ENCODE assay signal across 8 cellular contexts in genomic region chr11:111601636-111601978, GRCh38. TPM values are rescaled to one million over a fixed set of nuclear protein-coding genes. Genes with fewer than 3 reads are reported as not detected.
DNase-seq lines count a peak whose midpoint lies in the region; ATAC-seq and TF ChIP-seq lines count a peak whose summit lies in the region.

No MANE protein-coding gene starts in this region.

- H3K4me2 ChIP-seq in DND-41 (ENCODE audit: insufficient read depth, low read length) (peak overlapping the region; percentile 81), trophoblast cell (ENCODE audit: low read length) (peak overlapping the region; percentile 82)

- no peak for ATAC-seq in DND-41 (ENCODE audit: insufficient read depth, low read depth)
- no peak for ATAC-seq in GM21528 (IDR thresholded peaks at IDR 0.05; ENCODE audit: low FRiP score, unreplicated experiment)

- no peak overlapping the region for H2AK5ac ChIP-seq in trophoblast cell (ENCODE audit: low read length)

- peak overlapping the region; percentile 28 for H4K8ac ChIP-seq in trophoblast cell (ENCODE audit: low read depth, low read length)

- 13 to 18% methylated on average over 9 of the region's 9 CpGs for WGBS in esophagus, 2 donors
- no CpG with 5 or more reads among the region's 9 CpGs for WGBS in trophoblast cell (ENCODE audit: extremely low coverage, insufficient coverage, insufficient read length)

- H3K79me2 ChIP-seq in DND-41 (ENCODE audit: insufficient read depth, low read length): peaks cover 40% of the 10 kb centered on the region
- peaks cover 6% of the 10 kb centered on the region for H3K79me2 ChIP-seq in trophoblast cell (ENCODE audit: control insufficient read depth, insufficient read depth, low read length, poor library complexity)

- H4K91ac ChIP-seq in trophoblast cell (ENCODE audit: low read depth, low read length): no peak overlapping the region

- H2AFZ ChIP-seq in DND-41 (ENCODE audit: low read depth, low read length): peak overlapping the region; percentile 87
- peak overlapping the region; percentile 55 for H2AFZ ChIP-seq in trophoblast cell (ENCODE audit: insufficient read depth, low read length, poor library complexity)

- H3K27me3 ChIP-seq in DND-41 (ENCODE audit: insufficient read depth, low read length, poor library complexity) (no peaks in the 10 kb centered on the region), esophagus (ENCODE audit: control insufficient read depth in 1 of 2, insufficient read depth in 2 of 2, low read length in 2 of 2) (no peaks in the 10 kb centered on the region), trophoblast cell (ENCODE audit: insufficient read depth, low read length) (no peaks in the 10 kb centered on the region)

- H3K36me3 ChIP-seq in DND-41 (ENCODE audit: insufficient read depth, low read length) (no peaks in the 10 kb centered on the region), esophagus (ENCODE audit: control insufficient read depth in 2 of 2, insufficient read depth in 2 of 2, low read length in 1 of 2) (no peaks in the 10 kb centered on the region), trophoblast cell (ENCODE audit: control insufficient read depth in 1 of 2, insufficient read depth in 2 of 2, low read length in 2 of 2) (no peaks in the 10 kb centered on the region)

- no peak overlapping the region for H2BK5ac ChIP-seq in trophoblast cell (ENCODE audit: low read depth, low read length, poor library complexity)

- POLR2A ChIA-PET in RWPE1 (lab: Yijun Ruan, JAX; ENCODE audit: low non-redundant PET): interaction anchor here (0.9 kb wide), 1 partner anchor 164 kb away, joined by 3 read pairs; no protein-coding TSS in a partner anchor

- peaks cover 9% of the 10 kb centered on the region for H3K79me1 ChIP-seq in trophoblast cell (ENCODE audit: low read length)

- no peak overlapping the region for H3K23ac ChIP-seq in trophoblast cell (ENCODE audit: low read length)

- H3K27ac ChIP-seq in DND-41 (ENCODE audit: low read length) (peak overlapping the region; percentile 69), RWPE1 (peak overlapping the region; percentile 85), esophagus (ENCODE audit: low read depth in 2 of 2, low read length in 1 of 2) (peak overlapping the region; percentile 93 to 95), trophoblast cell (ENCODE audit: low read depth, low read length) (no peak overlapping the region)

- H2BK12ac ChIP-seq in trophoblast cell (ENCODE audit: low read length): no peak overlapping the region

- H3K9me3 ChIP-seq in DND-41 (ENCODE audit: insufficient read depth, low read length, severe bottlenecking): no peaks in the 10 kb centered on the region
- no peaks in the 10 kb centered on the region for H3K9me3 ChIP-seq in esophagus (ENCODE audit: control insufficient read depth in 2 of 2, insufficient read depth in 1 of 2, low read depth in 1 of 2, low read length in 1 of 2)
- no peaks in the 10 kb centered on the region for H3K9me3 ChIP-seq in trophoblast cell (ENCODE audit: insufficient read depth, low read depth, low read length)

- H4K20me1 ChIP-seq in DND-41 (ENCODE audit: insufficient read depth, low read length): peaks cover 19% of the 10 kb centered on the region

- no peak overlapping the region for H3K4ac ChIP-seq in trophoblast cell (ENCODE audit: low read depth, low read length)

- H4K12ac ChIP-seq in trophoblast cell (ENCODE audit: low read depth, low read length): no peak overlapping the region

- in situ Hi-C loops in KBM-7 (cut with MboI; ENCODE audit: low pct_unique_long_range_greater_than_20kb, low sequenced_read_pairs): no loop called here

- no peak overlapping the region for H3K18ac ChIP-seq in trophoblast cell (ENCODE audit: low read length)

- H3K4me1 ChIP-seq in DND-41 (ENCODE audit: insufficient read depth, low read length) (peaks cover 37% of the 10 kb centered on the region), esophagus (ENCODE audit: control insufficient read depth in 2 of 2, insufficient read depth in 2 of 2, low read length in 1 of 2) (no peaks in the 10 kb centered on the region), trophoblast cell (ENCODE audit: control insufficient read depth in 1 of 2, insufficient read depth in 2 of 2, low read length in 2 of 2) (peaks cover 0 to 4% of the 10 kb centered on the region in 2 experiments)

- H3K4me3 ChIP-seq in DND-41 (ENCODE audit: low read depth in 1 of 2, low read length in 2 of 2): peak overlapping the region; percentile 13 to 57; a peak in 3 of 4 replicates
- H3K4me3 ChIP-seq in esophagus (ENCODE audit: low read depth in 1 of 2, low read length in 2 of 2): peak overlapping the region; percentile 58 to 90
- peak overlapping the region; percentile 30 for H3K4me3 ChIP-seq in trophoblast cell (ENCODE audit: low read depth, low read length)

- H2BK120ac ChIP-seq in trophoblast cell (ENCODE audit: insufficient read depth, low read length, poor library complexity): no peak overlapping the region

- no peak overlapping the region for H3K14ac ChIP-seq in trophoblast cell (ENCODE audit: low read length)

- TF ChIP-seq CTCF in DND-41 (IDR thresholded peaks at IDR 0.05; ENCODE audit: borderline replicate concordance, extremely low read depth, low read length, poor library complexity, severe bottlenecking) (no peak), RWPE1 (conservative IDR thresholded peaks at IDR 0.05; ENCODE audit: low read depth) (no peak)

- CTCF ChIA-PET in RWPE1 (lab: Yijun Ruan, JAX): interaction anchor here (0.7 to 1.6 kb wide), 4 partner anchors 99 to 211 kb away, joined by 3 to 11 read pairs (median 4); no protein-coding TSS in a partner anchor

- H3K9ac ChIP-seq in DND-41 (ENCODE audit: low read depth, low read length) (peak overlapping the region; percentile 57), trophoblast cell (ENCODE audit: low read length) (no peak overlapping the region)

- DNase-seq in DND-41: no peak
- DNase-seq in RWPE1 (ENCODE audit: low spot score): no peak
- DNase-seq in trophoblast cell: no peak
- no peak for DNase-seq in KBM-7
- DNase-seq in SW480 (ENCODE audit: low spot score): no peak
- no peak for DNase-seq in AG08396 (ENCODE audit: low spot score)

RNA-seq across cellular contexts. Expression of gene SIK2, which starts 0.6 kb away (rescaled TPM):
- polyA plus RNA-seq in esophagus: 1 to 10 TPM; 2.7 to 2.8 TPM
- polyA plus RNA-seq in trophoblast cell (2013): 6.7 and 6.9 TPM in 2 replicates
